Comparison of ENCODE assay signal across 19 cellular contexts in genomic region chr10:130507461-130507860, GRCh38.
DNase-seq lines count a peak whose midpoint lies in the region; TF ChIP-seq lines count a peak whose summit lies in the region.
"Had no signal": no experiment of that assay in that cellular context is flagged by ENCODE, and none has a peak within 500 bp of the region (broad histone marks: within the 10 kb centered on the region; RNA-seq: fewer than 3 reads in every experiment).

No MANE protein-coding gene starts in this region.

- no peak for TF ChIP-seq CTCF in CD14-positive monocyte (IDR thresholded peaks at IDR 0.05)

- H3K27ac Mint-ChIP-seq in activated CD4-positive, alpha-beta memory T cell treated with anti-CD3 and anti-CD28 coated beads, Interleukin-2, amount 10 ng/mL, durations not matched to agents 7 days and 5 days, result no peak overlapping the region
- no peak overlapping the region for H3K27ac Mint-ChIP-seq in activated CD4-positive, alpha-beta memory T cell treated with anti-CD3 and anti-CD28 coated beads for 36 hours
- H3K27ac Mint-ChIP-seq in CD14-positive monocyte, result no peak overlapping the region
- H3K27ac Mint-ChIP-seq: B cell; CD4-positive, alpha-beta memory T cell; CD4-positive, CD25-positive, alpha-beta regulatory T cell; CD8-positive, alpha-beta memory T cell had no signal

- intact Hi-C loops in activated CD4-positive, alpha-beta memory T cell treated with anti-CD3 and anti-CD28 coated beads for 36 hours (cut with micrococcal nuclease), result no loop called here
- intact Hi-C loops in CD14-positive monocyte (cut with micrococcal nuclease), result no loop called here

- no peaks in the 10 kb centered on the region for H3K27me3 Mint-ChIP-seq in activated CD4-positive, alpha-beta memory T cell treated with anti-CD3 and anti-CD28 coated beads, Interleukin-2, amount 10 ng/mL, durations not matched to agents 7 days and 5 days
- H3K27me3 Mint-ChIP-seq in activated CD4-positive, alpha-beta memory T cell treated with anti-CD3 and anti-CD28 coated beads for 36 hours, result peaks cover 3% of the 10 kb centered on the region
- H3K27me3 Mint-ChIP-seq in CD14-positive monocyte (ENCODE audit: low read depth in 3 of 3), result peaks cover 0 to 3% (median 2%) of the 10 kb centered on the region in 3 donors
- H3K27me3 Mint-ChIP-seq: B cell; CD4-positive, CD25-positive, alpha-beta regulatory T cell had no signal

- H3K36me3 Mint-ChIP-seq in activated CD4-positive, alpha-beta memory T cell treated with anti-CD3 and anti-CD28 coated beads, Interleukin-2, amount 10 ng/mL, durations not matched to agents 7 days and 5 days (ENCODE audit: low read depth), result no peaks in the 10 kb centered on the region
- no peaks in the 10 kb centered on the region for H3K36me3 Mint-ChIP-seq in activated CD4-positive, alpha-beta memory T cell treated with anti-CD3 and anti-CD28 coated beads for 36 hours
- no peaks in the 10 kb centered on the region for H3K36me3 Mint-ChIP-seq in CD14-positive monocyte
- H3K36me3 Mint-ChIP-seq: CD4-positive, alpha-beta memory T cell; CD4-positive, CD25-positive, alpha-beta regulatory T cell; CD8-positive, alpha-beta memory T cell had no signal

- H3K9me3 Mint-ChIP-seq in activated CD4-positive, alpha-beta memory T cell treated with anti-CD3 and anti-CD28 coated beads, Interleukin-2, amount 10 ng/mL, durations not matched to agents 7 days and 5 days, result no peaks in the 10 kb centered on the region
- no peaks in the 10 kb centered on the region for H3K9me3 Mint-ChIP-seq in activated CD4-positive, alpha-beta memory T cell treated with anti-CD3 and anti-CD28 coated beads for 36 hours
- H3K9me3 Mint-ChIP-seq in CD14-positive monocyte, result peaks cover 0 to 5% (median 2%) of the 10 kb centered on the region in 7 donors

- DNase-seq in activated CD4-positive, alpha-beta memory T cell treated with anti-CD3 and anti-CD28 coated beads, Interleukin-2, amount 10 ng/mL, durations not matched to agents 7 days and 5 days, result peak; percentile 1
- DNase-seq in activated CD4-positive, alpha-beta memory T cell treated with anti-CD3 and anti-CD28 coated beads for 36 hours, result no peak
- DNase-seq in CD14-positive monocyte (ENCODE audit: low spot score) (peak; percentile 17), mesenteric fat pad (ENCODE audit: low spot score) (peak; percentile 53), NCI-H2196 treated with DMSO at 0.1 percent for 48 hours (lab: John Stamatoyannopoulos, UW; ENCODE audit: unreplicated experiment) (no peak)
- no peak for DNase-seq in activated CD4-positive, CD25-positive, alpha-beta regulatory T cell (lab: John Stamatoyannopoulos, UW)
- DNase-seq: AML-193; CD4-positive, alpha-beta memory T cell; CD4-positive, CD25-positive, alpha-beta regulatory T cell; CD8-positive, alpha-beta memory T cell; COR-L47; DMS 273 treated with DMSO at 0.1 percent for 48 hours; DMS153; DMS53; DMS79; DND-41; EL; GDM1 had no signal

- no peak overlapping the region for H3K4me3 Mint-ChIP-seq in activated CD4-positive, alpha-beta memory T cell treated with anti-CD3 and anti-CD28 coated beads, Interleukin-2, amount 10 ng/mL, durations not matched to agents 7 days and 5 days
- no peak overlapping the region for H3K4me3 Mint-ChIP-seq in activated CD4-positive, alpha-beta memory T cell treated with anti-CD3 and anti-CD28 coated beads for 36 hours
- H3K4me3 Mint-ChIP-seq in CD14-positive monocyte, result no peak overlapping the region
- H3K4me3 Mint-ChIP-seq: B cell; CD4-positive, alpha-beta memory T cell; CD4-positive, CD25-positive, alpha-beta regulatory T cell; CD8-positive, alpha-beta memory T cell had no signal

- CTCF ChIA-PET in activated CD4-positive, alpha-beta memory T cell treated with anti-CD3 and anti-CD28 coated beads, Interleukin-2, amount 10 ng/mL, durations not matched to agents 7 days and 5 days (lab: Charles Lee), result no interaction called here
- CTCF ChIA-PET in activated CD4-positive, alpha-beta memory T cell treated with anti-CD3 and anti-CD28 coated beads for 36 hours (lab: Charles Lee), result no interaction called here

- POLR2A ChIA-PET in activated CD4-positive, alpha-beta memory T cell treated with anti-CD3 and anti-CD28 coated beads, Interleukin-2, amount 10 ng/mL, durations not matched to agents 7 days and 5 days (lab: Charles Lee), result no interaction called here
- POLR2A ChIA-PET in activated CD4-positive, alpha-beta memory T cell treated with anti-CD3 and anti-CD28 coated beads for 36 hours (lab: Charles Lee), result no interaction called here

- H3K4me1 Mint-ChIP-seq in activated CD4-positive, alpha-beta memory T cell treated with anti-CD3 and anti-CD28 coated beads, Interleukin-2, amount 10 ng/mL, durations not matched to agents 7 days and 5 days, result no peaks in the 10 kb centered on the region
- H3K4me1 Mint-ChIP-seq in activated CD4-positive, alpha-beta memory T cell treated with anti-CD3 and anti-CD28 coated beads for 36 hours (ENCODE audit: low read depth), result no peaks in the 10 kb centered on the region
- H3K4me1 Mint-ChIP-seq in CD14-positive monocyte, result no peaks in the 10 kb centered on the region
- H3K4me1 Mint-ChIP-seq: B cell; CD4-positive, alpha-beta memory T cell; CD4-positive, CD25-positive, alpha-beta regulatory T cell; CD8-positive, alpha-beta memory T cell had no signal

Comparison
In these comparisons a context has a peak if more than half of its experiments do, and no peak if none do; other contexts are left out.
1. DNase-seq: peak in activated CD4-positive, alpha-beta memory T cell treated with anti-CD3 and anti-CD28 coated beads, Interleukin-2, amount 10 ng/mL, durations not matched to agents 7 days and 5 days (single experiment), CD14-positive monocyte (single experiment) and mesenteric fat pad (single experiment); none in activated CD4-positive, alpha-beta memory T cell treated with anti-CD3 and anti-CD28 coated beads for 36 hours (single experiment), NCI-H2196 treated with DMSO at 0.1 percent for 48 hours (single experiment) and activated CD4-positive, CD25-positive, alpha-beta regulatory T cell (0 of 4).